ENCODE assay signal across 15 cellular contexts in the genomic region with DNA sequence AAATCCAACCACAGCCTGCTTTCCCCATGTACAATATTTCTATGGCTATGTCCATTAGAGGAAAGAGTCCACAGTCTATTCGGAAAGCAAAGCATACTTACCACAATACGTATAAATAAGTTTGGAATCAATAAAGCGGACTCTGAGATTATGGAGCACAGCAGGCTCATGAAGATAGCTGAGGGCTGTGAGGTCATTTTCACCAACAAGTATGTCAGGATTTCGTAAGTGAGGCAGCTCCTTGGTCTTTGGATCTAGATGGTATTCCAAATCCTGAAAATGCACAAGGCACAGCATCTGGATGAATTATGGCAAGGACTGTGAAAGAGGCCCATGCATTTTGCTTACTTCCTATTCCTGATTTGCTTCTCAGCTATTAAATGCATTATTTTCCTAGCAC.
DNase-seq lines count a peak whose midpoint lies in the region; ATAC-seq and TF ChIP-seq lines count a peak whose summit lies in the region.
"Had no signal": no experiment of that assay in that cellular context is flagged by ENCODE, and none has a peak within 500 bp of the region (broad histone marks: within the 10 kb centered on the region; RNA-seq: fewer than 3 reads in every experiment).

No MANE protein-coding gene starts in this region.

- WGBS in psoas muscle, 3 donors = 64 to 81% (median 70%) methylated on average over 4 of the region's 4 CpGs

- intact Hi-C loops in left ventricle myocardium superior (cut with micrococcal nuclease) (no loop called here), psoas muscle (cut with DNase I) (no loop called here), dorsolateral prefrontal cortex (cut with DNase I) (no loop called here)

- TF ChIP-seq CTCF in psoas muscle (IDR thresholded peaks at IDR 0.05) (no peak), dorsolateral prefrontal cortex (IDR thresholded peaks at IDR 0.05 in 54 of 56, conservative IDR thresholded peaks at IDR 0.05 in 2 of 56; ENCODE audit: low read depth in 1 of 56, partially characterized antibody in 56 of 56) (no peak)

- ATAC-seq in left ventricle myocardium superior = peak; percentile 23
- ATAC-seq in psoas muscle = peak in 3 of 4 donors; percentile 19 to 26 (median 25)
- ATAC-seq in GM19397 (IDR thresholded peaks at IDR 0.05; ENCODE audit: unreplicated experiment) = no peak
- no peak for ATAC-seq in HG03108 (IDR thresholded peaks at IDR 0.05; ENCODE audit: unreplicated experiment)
- ATAC-seq: Panc1 had no signal

- DNase-seq in HCEC 1CT = peak; percentile 11
- peak; percentile 86 for DNase-seq in amniotic epithelial cell (ENCODE audit: low read depth)
- no peak for DNase-seq in left ventricle myocardium superior
- DNase-seq in psoas muscle = no peak
- no peak for DNase-seq in NCI-H2227 (lab: John Stamatoyannopoulos, UW; ENCODE audit: unreplicated experiment)
- DNase-seq in dorsolateral prefrontal cortex = no peak
- DNase-seq: CD4-positive, CD25-positive, alpha-beta regulatory T cell; Kasumi-1; NCI-H1930; NCI-H2171; NCI-H510A; SHP77 treated with DMSO at 0.1 percent for 48 hours had no signal

- no peaks in the 10 kb centered on the region for H3K9me3 ChIP-seq in psoas muscle

- no peaks in the 10 kb centered on the region for H3K27me3 ChIP-seq in psoas muscle (ENCODE audit: insufficient read depth in 3 of 3, low read length in 2 of 3)
- H3K27me3 ChIP-seq in dorsolateral prefrontal cortex = no peaks in the 10 kb centered on the region

- no peaks in the 10 kb centered on the region for H3K36me3 ChIP-seq in psoas muscle (ENCODE audit: insufficient read depth in 1 of 2, low read depth in 1 of 2)

- H3K4me3 ChIP-seq in psoas muscle (peak overlapping the region; percentile 44), dorsolateral prefrontal cortex (no peak overlapping the region)

- peak overlapping the region; percentile 80 for H3K27ac ChIP-seq in psoas muscle
- peak overlapping the region in 2 of 59 donors; percentile 6 for H3K27ac ChIP-seq in dorsolateral prefrontal cortex

- peaks cover 53% of the 10 kb centered on the region for H3K4me1 ChIP-seq in psoas muscle

Comparison
In these comparisons a context has a peak if more than half of its experiments do, and no peak if none do; other contexts are left out.
1. DNase-seq: peak in HCEC 1CT (single experiment) and amniotic epithelial cell (single experiment); none in left ventricle myocardium superior (single experiment), psoas muscle (0 of 2), NCI-H2227 (single experiment) and dorsolateral prefrontal cortex (0 of 10).
2. ATAC-seq: peak in left ventricle myocardium superior (single experiment) and psoas muscle (3 of 4); none in GM19397 (single experiment) and HG03108 (single experiment).